Comparison of ENCODE assay signal across 13 cellular contexts in genomic region chr6:82906951-82907350, GRCh38.
DNase-seq lines count a peak whose midpoint lies in the region; ATAC-seq and TF ChIP-seq lines count a peak whose summit lies in the region.
"Had no signal": no experiment of that assay in that cellular context is flagged by ENCODE, and none has a peak within 500 bp of the region (broad histone marks: within the 10 kb centered on the region; RNA-seq: fewer than 3 reads in every experiment).

No MANE protein-coding gene starts in this region.

- H3K36me3 Mint-ChIP-seq in activated CD4-positive, alpha-beta memory T cell treated with anti-CD3 and anti-CD28 coated beads, Interleukin-2, amount 10 ng/mL, durations not matched to agents 7 days and 5 days (ENCODE audit: low read depth) = no peaks in the 10 kb centered on the region
- H3K36me3 Mint-ChIP-seq: activated CD8-positive, alpha-beta memory T cell treated with anti-CD3 and anti-CD28 coated beads, Interleukin-2, amount 10 ng/mL, durations not matched to agents 7 days and 5 days had no signal

- H3K4me3 ChIP-seq in BJ (ENCODE audit: low read depth, low read length) (no peak overlapping the region), NB4 (ENCODE audit: low read depth, low read length) (no peak overlapping the region), mucosa of descending colon (no peak overlapping the region)

- intact Hi-C loops in mucosa of descending colon (cut with DNase I, micrococcal nuclease) = no loop called here

- no peaks in the 10 kb centered on the region for H3K27me3 Mint-ChIP-seq in activated CD4-positive, alpha-beta memory T cell treated with anti-CD3 and anti-CD28 coated beads, Interleukin-2, amount 10 ng/mL, durations not matched to agents 7 days and 5 days
- H3K27me3 Mint-ChIP-seq: activated CD8-positive, alpha-beta memory T cell treated with anti-CD3 and anti-CD28 coated beads, Interleukin-2, amount 10 ng/mL, durations not matched to agents 7 days and 5 days; stimulated activated naive CD8-positive, alpha-beta T cell treated with anti-CD3 and anti-CD28 coated beads, Interleukin-15, Interleukin-2, amounts not matched to agents 100 ng/mL and 50 ng/mL, for 24 hours had no signal

- H3K27ac Mint-ChIP-seq in activated CD4-positive, alpha-beta memory T cell treated with anti-CD3 and anti-CD28 coated beads, Interleukin-2, amount 10 ng/mL, durations not matched to agents 7 days and 5 days = no peak overlapping the region
- H3K27ac Mint-ChIP-seq: activated CD8-positive, alpha-beta memory T cell treated with anti-CD3 and anti-CD28 coated beads, Interleukin-2, amount 10 ng/mL, durations not matched to agents 7 days and 5 days; endodermal cell; stimulated activated naive CD8-positive, alpha-beta T cell treated with anti-CD3 and anti-CD28 coated beads, Interleukin-15, Interleukin-2, amounts not matched to agents 100 ng/mL and 50 ng/mL, for 24 hours had no signal

- H3K27me3 ChIP-seq in BJ (ENCODE audit: control insufficient read depth, insufficient read depth, low read length) = no peaks in the 10 kb centered on the region

- H3K4me1 ChIP-seq in mucosa of descending colon (ENCODE audit: low read depth) = no peaks in the 10 kb centered on the region

- peak; percentile 36 for DNase-seq in BJ (ENCODE audit: low read depth)
- DNase-seq in NB4 (ENCODE audit: low read depth) = peak; percentile 65
- DNase-seq in dermis blood vessel endothelial cell = peak; percentile 17
- no peak for DNase-seq in mucosa of descending colon
- DNase-seq in activated CD4-positive, alpha-beta memory T cell treated with anti-CD3 and anti-CD28 coated beads, Interleukin-2, amount 10 ng/mL, durations not matched to agents 7 days and 5 days = no peak
- DNase-seq in occipital lobe (lab: John Stamatoyannopoulos, UW) = no peak
- no peak for DNase-seq in NCI-H1436 (lab: John Stamatoyannopoulos, UW)
- no peak for DNase-seq in NCI-H2107 treated with DMSO at 0.1 percent for 48 hours (lab: John Stamatoyannopoulos, UW; ENCODE audit: unreplicated experiment)
- DNase-seq: activated CD8-positive, alpha-beta memory T cell treated with anti-CD3 and anti-CD28 coated beads, Interleukin-2, amount 10 ng/mL, durations not matched to agents 7 days and 5 days; endodermal cell; NCI-H187 treated with DMSO at 0.1 percent for 48 hours; T1000 had no signal

- CTCF ChIA-PET in BJ (lab: Yijun Ruan, JAX) = no interaction called here
- CTCF ChIA-PET in activated CD4-positive, alpha-beta memory T cell treated with anti-CD3 and anti-CD28 coated beads, Interleukin-2, amount 10 ng/mL, durations not matched to agents 7 days and 5 days (lab: Charles Lee) = no interaction called here

- H3K4me3 Mint-ChIP-seq in activated CD4-positive, alpha-beta memory T cell treated with anti-CD3 and anti-CD28 coated beads, Interleukin-2, amount 10 ng/mL, durations not matched to agents 7 days and 5 days = no peak overlapping the region
- H3K4me3 Mint-ChIP-seq: activated CD8-positive, alpha-beta memory T cell treated with anti-CD3 and anti-CD28 coated beads, Interleukin-2, amount 10 ng/mL, durations not matched to agents 7 days and 5 days; endodermal cell; stimulated activated naive CD8-positive, alpha-beta T cell treated with anti-CD3 and anti-CD28 coated beads, Interleukin-15, Interleukin-2, amounts not matched to agents 100 ng/mL and 50 ng/mL, for 24 hours had no signal

- H3K9me3 Mint-ChIP-seq in activated CD4-positive, alpha-beta memory T cell treated with anti-CD3 and anti-CD28 coated beads, Interleukin-2, amount 10 ng/mL, durations not matched to agents 7 days and 5 days = no peaks in the 10 kb centered on the region
- H3K9me3 Mint-ChIP-seq: endodermal cell; stimulated activated naive CD8-positive, alpha-beta T cell treated with anti-CD3 and anti-CD28 coated beads, Interleukin-15, Interleukin-2, amounts not matched to agents 100 ng/mL and 50 ng/mL, for 24 hours had no signal

- no peaks in the 10 kb centered on the region for H3K4me1 Mint-ChIP-seq in activated CD4-positive, alpha-beta memory T cell treated with anti-CD3 and anti-CD28 coated beads, Interleukin-2, amount 10 ng/mL, durations not matched to agents 7 days and 5 days
- H3K4me1 Mint-ChIP-seq: activated CD8-positive, alpha-beta memory T cell treated with anti-CD3 and anti-CD28 coated beads, Interleukin-2, amount 10 ng/mL, durations not matched to agents 7 days and 5 days had no signal

- no peak for TF ChIP-seq CTCF in BJ (IDR thresholded peaks at IDR 0.05; ENCODE audit: insufficient read depth, low read depth, low read length)
- TF ChIP-seq CTCF in NB4 (IDR thresholded peaks at IDR 0.05; ENCODE audit: low read depth, low read length) = no peak
- no peak for TF ChIP-seq CTCF in mucosa of descending colon (IDR thresholded peaks at IDR 0.05)

- POLR2A ChIA-PET in BJ (lab: Charles Lee) = no interaction called here
- POLR2A ChIA-PET in activated CD4-positive, alpha-beta memory T cell treated with anti-CD3 and anti-CD28 coated beads, Interleukin-2, amount 10 ng/mL, durations not matched to agents 7 days and 5 days (lab: Charles Lee) = no interaction called here

- no peaks in the 10 kb centered on the region for H3K9me3 ChIP-seq in mucosa of descending colon

- ATAC-seq in mucosa of descending colon = peak; percentile 32
- ATAC-seq: activated CD8-positive, alpha-beta memory T cell treated with anti-CD3 and anti-CD28 coated beads, Interleukin-2, amount 10 ng/mL, durations not matched to agents 7 days and 5 days had no signal

- no peak for TF ChIP-seq POLR2A in NB4 (IDR thresholded peaks at IDR 0.05; ENCODE audit: extremely low read depth, insufficient read length)

- no peaks in the 10 kb centered on the region for H3K36me3 ChIP-seq in BJ (ENCODE audit: control insufficient read depth, insufficient read depth, low read length)
- H3K36me3 ChIP-seq in mucosa of descending colon (ENCODE audit: low read depth) = no peaks in the 10 kb centered on the region

Comparison
In these comparisons a context has a peak if more than half of its experiments do, and no peak if none do; other contexts are left out.
1. DNase-seq: peak in BJ (single experiment), NB4 (single experiment) and dermis blood vessel endothelial cell (single experiment); none in mucosa of descending colon (0 of 3), activated CD4-positive, alpha-beta memory T cell treated with anti-CD3 and anti-CD28 coated beads, Interleukin-2, amount 10 ng/mL, durations not matched to agents 7 days and 5 days (single experiment), occipital lobe (single experiment), NCI-H1436 (single experiment) and NCI-H2107 treated with DMSO at 0.1 percent for 48 hours (single experiment).